7 cellular contexts compared by ENCODE assay signal in genomic region chr12:62799126-62799736, GRCh38.
A peak's percentile ranks its signal among the peaks of the same experiment; 100 is the strongest.
DNase-seq lines count a peak whose midpoint lies in the region; ATAC-seq and TF ChIP-seq lines count a peak whose summit lies in the region.

No MANE protein-coding gene starts in this region.

- H3K9me3 ChIP-seq in OCI-LY7 (ENCODE audit: low read length), result no peaks in the 10 kb centered on the region

- H3K4me1 Mint-ChIP-seq in progenitor cell of endocrine pancreas (ENCODE audit: low read depth), result peaks cover 11% of the 10 kb centered on the region

- peak overlapping the region; percentile 5; the same call in 1 of the 2 replicates for H2AFZ ChIP-seq in OCI-LY7 (ENCODE audit: low read length)

- no peak overlapping the region for H3K4me2 ChIP-seq in OCI-LY7 (ENCODE audit: low read length)

- no peaks in the 10 kb centered on the region for H3K4me1 ChIP-seq in OCI-LY7 (ENCODE audit: insufficient read depth, low read length, poor library complexity, severe bottlenecking)

- H3K4me3 ChIP-seq in OCI-LY7 (ENCODE audit: low read depth, low read length, poor library complexity, severe bottlenecking), result no peak overlapping the region

- peaks cover 2% of the 10 kb centered on the region for H3K36me3 Mint-ChIP-seq in progenitor cell of endocrine pancreas (ENCODE audit: insufficient read depth)

- no peaks in the 10 kb centered on the region for H3K9me3 Mint-ChIP-seq in progenitor cell of endocrine pancreas (ENCODE audit: low read depth)

- no peak overlapping the region for H3K27ac Mint-ChIP-seq in progenitor cell of endocrine pancreas

- no peaks in the 10 kb centered on the region for H3K9me2 ChIP-seq in OCI-LY7 (ENCODE audit: insufficient read depth, low read length)

- H3K27me3 Mint-ChIP-seq in progenitor cell of endocrine pancreas, result no peaks in the 10 kb centered on the region

- no peak overlapping the region for H3K4me3 Mint-ChIP-seq in progenitor cell of endocrine pancreas (ENCODE audit: low read depth)

- intact Hi-C loops in OCI-LY7 (cut with micrococcal nuclease; ENCODE audit: unreplicated experiment), result loop anchor here (5.0 kb wide), 1 partner anchor 542 kb away; no protein-coding TSS in a partner anchor

- no TSS peak for BruUV-seq in OCI-LY7 (replicated peaks; lab: Mats Ljungman, UMichigan)

- POLR2A ChIA-PET in OCI-LY7 (lab: Charles Lee), result interaction anchor here (0.7 kb wide), 1 partner anchor 196 kb away, joined by 3 read pairs; no protein-coding TSS in a partner anchor

- no peak overlapping the region for H3K27ac ChIP-seq in OCI-LY7 (ENCODE audit: low read depth, low read length, poor library complexity, severe bottlenecking)

- H3K79me2 ChIP-seq in OCI-LY7 (ENCODE audit: insufficient read depth, low read depth, low read length), result no peaks in the 10 kb centered on the region

- DNase-seq in GM10266 (ENCODE audit: extremely low spot score), result peak; percentile 77
- DNase-seq in HuH-7.5 (ENCODE audit: low spot score), result peak; percentile 74
- peak; percentile 76 for DNase-seq in OCI-LY7 (ENCODE audit: low spot score)
- DNase-seq in activated effector memory CD4-positive, alpha-beta T cell treated with Interleukin-2 at 50 U/mL for 16 hours, result peak; percentile 7
- peak; percentile 71 for DNase-seq in glomerular endothelial cell (ENCODE audit: extremely low read depth, low read depth, low spot score)
- peak; percentile 57 for DNase-seq in progenitor cell of endocrine pancreas (ENCODE audit: low spot score, unreplicated experiment)

- CTCF ChIA-PET in OCI-LY7 (lab: Charles Lee; ENCODE audit: unreplicated experiment), result no interaction called here

- H4K20me1 ChIP-seq in OCI-LY7 (ENCODE audit: insufficient read depth, low read length), result no peaks in the 10 kb centered on the region

- H3K36me3 ChIP-seq in OCI-LY7 (ENCODE audit: insufficient read depth, low read length), result no peaks in the 10 kb centered on the region

- peak; percentile 86 for TF ChIP-seq CTCF in GM10266 (IDR thresholded peaks at IDR 0.05; ENCODE audit: control insufficient read depth, insufficient read depth, low read depth, missing control alignments)
- peak; percentile 94 for TF ChIP-seq CTCF in OCI-LY7 (conservative IDR thresholded peaks at IDR 0.05; ENCODE audit: low read length)
- TF ChIP-seq CTCF in progenitor cell of endocrine pancreas (IDR thresholded peaks at IDR 0.05; ENCODE audit: unreplicated experiment), result peak; percentile 93

- ATAC-seq in GM21723 (IDR thresholded peaks at IDR 0.05; ENCODE audit: unreplicated experiment), result peak; percentile 85

Comparison
In these comparisons a context has a peak if more than half of its experiments do, and no peak if none do; other contexts are left out.
1. DNase-seq: peak in every context shown above with its lines; median percentile 77 in GM10266; 76 in OCI-LY7; 74 in HuH-7.5; 71 in glomerular endothelial cell; 57 in progenitor cell of endocrine pancreas; 7 in activated effector memory CD4-positive, alpha-beta T cell treated with Interleukin-2 at 50 U/mL for 16 hours.